In genomic region chr6:103675807-103676406, GRCh38 we compare ENCODE assay signal across 14 cellular contexts.
A peak's percentile ranks its signal among the peaks of the same experiment; 100 is the strongest.
DNase-seq lines count a peak whose midpoint lies in the region; ATAC-seq and TF ChIP-seq lines count a peak whose summit lies in the region.
"Had no signal": no experiment of that assay in that cellular context is flagged by ENCODE, and none has a peak within 500 bp of the region (broad histone marks: within the 10 kb centered on the region; RNA-seq: fewer than 3 reads in every experiment).

No MANE protein-coding gene starts in this region.

- ATAC-seq in omental fat pad (ENCODE audit: low FRiP score): no peak

- no peak overlapping the region for H3K27ac ChIP-seq in brain microvascular endothelial cell

- no peaks in the 10 kb centered on the region for H3K36me3 ChIP-seq in brain microvascular endothelial cell (replicated peaks)

- TF ChIP-seq CTCF in brain microvascular endothelial cell (IDR thresholded peaks at IDR 0.05; ENCODE audit: low read depth, low read length, missing control alignments) (no peak), omental fat pad (IDR thresholded peaks at IDR 0.05) (no peak)

- H3K4me3 ChIP-seq in brain microvascular endothelial cell (ENCODE audit: low read depth, low read length): no peak overlapping the region

- DNase-seq in H4 (ENCODE audit: low spot score): peak; percentile 53
- DNase-seq in NCI-H226: peak; percentile 3
- peak; percentile 17 for DNase-seq in brain microvascular endothelial cell
- DNase-seq in renal cortical epithelial cell (ENCODE audit: low read depth): peak; percentile 20
- DNase-seq in MV-4-11 (lab: John Stamatoyannopoulos, UW): no peak
- DNase-seq in NCI-H446 treated with DMSO at 0.1 percent for 48 hours (lab: John Stamatoyannopoulos, UW): no peak
- no peak for DNase-seq in omental fat pad (ENCODE audit: low spot score)
- no peak for DNase-seq in superior temporal gyrus (ENCODE audit: extremely low spot score)
- DNase-seq: activated CD8-positive, alpha-beta memory T cell treated with anti-CD3 and anti-CD28 coated beads, Interleukin-2, amount 50 U/mL, for 4 hours; amniotic stem cell; DMS79; hippocampal formation; NCI-H1417; T-helper 9 cell had no signal

- in situ Hi-C loops in brain microvascular endothelial cell (cut with HindIII; ENCODE audit: low pct_ligation_motif_present, low sequenced_read_pairs): no loop called here

- no peaks in the 10 kb centered on the region for H3K27me3 ChIP-seq in brain microvascular endothelial cell (replicated peaks)

Comparison
In these comparisons a context has a peak if more than half of its experiments do, and no peak if none do; other contexts are left out.
1. DNase-seq: peak in H4 (single experiment), NCI-H226 (single experiment), brain microvascular endothelial cell (single experiment) and renal cortical epithelial cell (single experiment); none in MV-4-11 (single experiment), NCI-H446 treated with DMSO at 0.1 percent for 48 hours (single experiment), omental fat pad (single experiment) and superior temporal gyrus (single experiment).